In genomic region chr19:52269338-52270261, GRCh38 we compare ENCODE assay signal across 8 cellular contexts. TPM values are rescaled to one million over a fixed set of nuclear protein-coding genes. Genes with fewer than 3 reads are reported as not detected.
DNase-seq lines count a peak whose midpoint lies in the region; ATAC-seq, FAIRE-seq and TF ChIP-seq lines count a peak whose summit lies in the region.

Gene ZNF766 (plus strand): TSS chr19:52269587. CDS start chr19:52269614, 27 bp downstream.

- H3K4me3 ChIP-seq in esophagus squamous epithelium: peak within 1 kb of the TSS; percentile 93 to 100 (median 98)

- H3K4me1 Mint-ChIP-seq in activated T-cell treated with anti-CD3 and anti-CD28 coated beads, Interleukin-2, amount 50 U/mL, for 72 hours (ENCODE audit: low read depth): peaks cover 39% of the 10 kb centered on the region

- peak in 2 of 6 experiments; percentile 12 to 19 for TF ChIP-seq CTCF in esophagus squamous epithelium (IDR thresholded peaks at IDR 0.05)

- peak; percentile 97 for ATAC-seq in GM21786 (IDR thresholded peaks at IDR 0.05; ENCODE audit: unreplicated experiment)
- peak; percentile 99 to 100 for ATAC-seq in activated T-cell treated with anti-CD3 and anti-CD28 coated beads, Interleukin-2, amount 50 U/mL, for 72 hours (replicated peaks in 1 of 2)

- TF ChIP-seq POLR2A in esophagus squamous epithelium (IDR thresholded peaks at IDR 0.05): peak in 3 of 4 donors; percentile 62 to 89 (median 85)

- H3K36me3 ChIP-seq in KOPT-K1 (ENCODE audit: insufficient read depth, low read length): peaks cover 36% of the 10 kb centered on the region
- H3K36me3 ChIP-seq in esophagus squamous epithelium: peaks cover 0 to 30% (median 0%) of the 10 kb centered on the region in 3 donors

- peaks cover 35 to 46% of the 10 kb centered on the region in 2 donors for H3K36me3 Mint-ChIP-seq in activated T-cell treated with anti-CD3 and anti-CD28 coated beads, Interleukin-2, amount 50 U/mL, for 72 hours (ENCODE audit: insufficient read depth in 2 of 2)

- DNase-seq in DMS53 (lab: John Stamatoyannopoulos, UW) (peak; percentile 98), RCC 7860 (ENCODE audit: low spot score) (peak; percentile 84), esophagus squamous epithelium (lab: John Stamatoyannopoulos, UW) (peak; percentile 83), myocyte (ENCODE audit: low read depth) (peak; percentile 94)
- peak; percentile 98 to 99 for DNase-seq in activated T-cell treated with anti-CD3 and anti-CD28 coated beads, Interleukin-2, amount 50 U/mL, for 72 hours
- DNase-seq in stimulated activated CD8-positive, alpha-beta memory T cell treated with anti-CD3 and anti-CD28 coated beads, Interleukin-7, amount 100 ng/mL, for 48 hours (ENCODE audit: extremely low read depth in 1 of 2, low read depth in 1 of 2): peak; percentile 96

- intact Hi-C loops in esophagus squamous epithelium (cut with DNase I): loop anchor here (10.0 kb wide), 1 partner anchor 1475 kb away; no protein-coding TSS in a partner anchor

- WGBS in esophagus squamous epithelium, 2 donors: 0% methylated on average over 12 to 26 of the region's 70 CpGs

- peaks cover 0 to 21% (median 10%) of the 10 kb centered on the region in 3 donors for H3K4me1 ChIP-seq in esophagus squamous epithelium

- peak within 1 kb of the TSS; percentile 93 for H3K27ac ChIP-seq in KOPT-K1 (ENCODE audit: low read depth, low read length, poor library complexity, severe bottlenecking)
- H3K27ac ChIP-seq in esophagus squamous epithelium: peak within 1 kb of the TSS; percentile 98 to 100 (median 98)

- H3K27ac Mint-ChIP-seq in activated T-cell treated with anti-CD3 and anti-CD28 coated beads, Interleukin-2, amount 50 U/mL, for 72 hours: peak within 1 kb of the TSS; percentile 92

- H3K27me3 Mint-ChIP-seq in activated T-cell treated with anti-CD3 and anti-CD28 coated beads, Interleukin-2, amount 50 U/mL, for 72 hours (ENCODE audit: low read depth): no peaks in the 10 kb centered on the region

- FAIRE-seq in RCC 7860 (lab: Jason Lieb, UNC): peak; percentile 58

- peaks cover 10 to 17% of the 10 kb centered on the region in 2 donors for H3K9me3 Mint-ChIP-seq in activated T-cell treated with anti-CD3 and anti-CD28 coated beads, Interleukin-2, amount 50 U/mL, for 72 hours

- H3K27me3 ChIP-seq in esophagus squamous epithelium: no peaks in the 10 kb centered on the region

- H3K4me3 Mint-ChIP-seq in activated T-cell treated with anti-CD3 and anti-CD28 coated beads, Interleukin-2, amount 50 U/mL, for 72 hours: peak within 1 kb of the TSS; percentile 95 to 99

- H3K9me3 ChIP-seq in KOPT-K1 (ENCODE audit: insufficient read depth, low read length, poor library complexity, severe bottlenecking): peaks cover 47% of the 10 kb centered on the region
- H3K9me3 ChIP-seq in esophagus squamous epithelium: peaks cover 0 to 28% (median 0%) of the 10 kb centered on the region in 3 donors

RNA-seq across cellular contexts. Expression of gene ZNF766, which starts in this region (rescaled TPM):
- 10 to 100 TPM; 32.1 to 33.5 TPM for total RNA-seq in activated T-cell treated with anti-CD3 and anti-CD28 coated beads, Interleukin-2, amount 50 U/mL, for 72 hours
- total RNA-seq in esophagus squamous epithelium (1 to 10 TPM; 2.5 to 8.4 (median 3.9) TPM), myocyte (12.1 and 12.7 TPM in 2 replicates)
- 5.1 TPM for polyA plus RNA-seq in myocyte (2012)

Comparison
In these comparisons a context has a peak if more than half of its experiments do, and no peak if none do; other contexts are left out.
1. Peak in every context shown above with its lines: DNase-seq, ATAC-seq, H3K4me3 ChIP-seq and H3K27ac ChIP-seq.